35 cellular contexts compared by ENCODE assay signal in genomic region chr2:133229974-133230373, GRCh38.
"Had no signal": no experiment of that assay in that cellular context is flagged by ENCODE, and none has a peak within 500 bp of the region (broad histone marks: within the 10 kb centered on the region; RNA-seq: fewer than 3 reads in every experiment).

No MANE protein-coding gene starts in this region.

- H3K27me3 ChIP-seq: adrenal gland, ascending aorta, breast epithelium, cardiac muscle cell, dorsolateral prefrontal cortex, esophagus muscularis mucosa had no signal

- H3K27ac Mint-ChIP-seq: activated B cell treated with CpG ODN at 0.5 μM for 24 hours; activated CD8-positive, alpha-beta T cell treated with anti-CD3 and anti-CD28 coated beads for 36 hours; activated naive CD4-positive, alpha-beta T cell treated with anti-CD3 and anti-CD28 coated beads for 36 hours; activated naive CD4-positive, alpha-beta T cell treated with anti-CD3 and anti-CD28 coated beads, Interleukin-2, amount 50 U/mL, for 24 hours; activated naive CD8-positive, alpha-beta T cell treated with anti-CD3 and anti-CD28 coated beads for 36 hours; activated naive CD8-positive, alpha-beta T cell treated with anti-CD3 and anti-CD28 coated beads, Interleukin-2, amount 50 U/mL, for 24 hours; activated T-helper 17 cell treated with anti-CD3 and anti-CD28 coated beads, Interleukin-2, amount 50 U/mL, for 72 hours; brain; dendritic cell treated with granulocyte-macrophage colony-stimulating factor and Interleukin-4, amounts not matched to agents 40 ng/mL and 50 ng/mL, for 4 days; endodermal cell; T-helper 17 cell; T-helper 2 cell treated with Interferon-gamma antibody and Interleukin-4, amounts not matched to agents 5 μg/mL and 100 μg/mL, for 36 hours had no signal

- ATAC-seq: activated CD4-positive, CD25-positive, alpha-beta regulatory T cell treated with anti-CD3 and anti-CD28 coated beads, Interleukin-2, amount 50 U/mL, for 24 hours; activated CD8-positive, alpha-beta T cell treated with anti-CD3 and anti-CD28 coated beads for 36 hours; activated naive CD8-positive, alpha-beta T cell treated with anti-CD3 and anti-CD28 coated beads, Interleukin-2, amount 50 U/mL, for 24 hours; activated T-cell treated with anti-CD3 and anti-CD28 coated beads, Interleukin-2, amount 50 U/mL, for 4 hours; activated T-helper 17 cell treated with anti-CD3 and anti-CD28 coated beads, Interleukin-2, amount 50 U/mL, for 72 hours; T-helper 17 cell had no signal

- H3K9me3 ChIP-seq: adrenal gland, ascending aorta, breast epithelium, esophagus muscularis mucosa had no signal

- H3K4me1 Mint-ChIP-seq: activated B cell treated with CpG ODN at 0.5 μM for 24 hours; activated naive CD4-positive, alpha-beta T cell treated with anti-CD3 and anti-CD28 coated beads, Interleukin-2, amount 50 U/mL, for 24 hours; activated naive CD8-positive, alpha-beta T cell treated with anti-CD3 and anti-CD28 coated beads for 36 hours; activated naive CD8-positive, alpha-beta T cell treated with anti-CD3 and anti-CD28 coated beads, Interleukin-2, amount 50 U/mL, for 24 hours; activated T-helper 17 cell treated with anti-CD3 and anti-CD28 coated beads, Interleukin-2, amount 50 U/mL, for 72 hours; T-helper 17 cell had no signal

- H3K36me3 Mint-ChIP-seq: activated naive CD4-positive, alpha-beta T cell treated with anti-CD3 and anti-CD28 coated beads, Interleukin-2, amount 50 U/mL, for 24 hours; activated naive CD8-positive, alpha-beta T cell treated with anti-CD3 and anti-CD28 coated beads for 36 hours; brain had no signal

- H3K27ac ChIP-seq: adrenal gland, ascending aorta, breast epithelium, cardiac muscle cell, coronary artery, dorsolateral prefrontal cortex, esophagus muscularis mucosa, WERI-Rb-1 had no signal

- DNase-seq: activated B cell treated with CpG ODN at 0.5 μM for 24 hours; activated CD4-positive, alpha-beta T cell treated with anti-CD3 and anti-CD28 coated beads for 48 hours; activated CD4-positive, alpha-beta T cell treated with anti-CD3 and anti-CD28 coated beads, Interleukin-2, amount 50 U/mL, for 1 hour; activated CD4-positive, alpha-beta T cell treated with anti-CD3 and anti-CD28 coated beads, Interleukin-2, amount 50 U/mL, for 48 hours; activated CD8-positive, alpha-beta memory T cell treated with anti-CD3 and anti-CD28 coated beads for 24 hours; activated CD8-positive, alpha-beta T cell treated with anti-CD3 and anti-CD28 coated beads for 36 hours; activated effector memory CD4-positive, alpha-beta T cell treated with Interleukin-2 at 50 U/mL for 16 hours; activated naive CD4-positive, alpha-beta T cell treated with anti-CD3 and anti-CD28 coated beads for 36 hours; activated naive CD8-positive, alpha-beta T cell treated with anti-CD3 and anti-CD28 coated beads for 36 hours; activated naive CD8-positive, alpha-beta T cell treated with anti-CD3 and anti-CD28 coated beads, Interleukin-2, amount 50 U/mL, for 24 hours; activated T-cell treated with anti-CD3 and anti-CD28 coated beads, Interleukin-2, amount 50 U/mL, for 4 hours; adrenal gland; central memory CD4-positive, alpha-beta T cell; cerebellar nuclear complex; dorsolateral prefrontal cortex; effector memory CD4-positive, alpha-beta T cell; endodermal cell; erythroblast; foreskin fibroblast; head of caudate nucleus; T-helper 1 cell; T-helper 17 cell; T1000; WERI-Rb-1 had no signal

- H3K36me3 ChIP-seq: adrenal gland, ascending aorta, breast epithelium, cardiac muscle cell, esophagus muscularis mucosa, WERI-Rb-1 had no signal

- H3K27me3 Mint-ChIP-seq: activated B cell treated with CpG ODN at 0.5 μM for 24 hours; activated CD8-positive, alpha-beta T cell treated with anti-CD3 and anti-CD28 coated beads for 36 hours; activated naive CD4-positive, alpha-beta T cell treated with anti-CD3 and anti-CD28 coated beads, Interleukin-2, amount 50 U/mL, for 24 hours; activated naive CD8-positive, alpha-beta T cell treated with anti-CD3 and anti-CD28 coated beads, Interleukin-2, amount 50 U/mL, for 24 hours; brain; dendritic cell treated with granulocyte-macrophage colony-stimulating factor and Interleukin-4, amounts not matched to agents 40 ng/mL and 50 ng/mL, for 4 days; T-helper 17 cell had no signal

- H3K9me3 Mint-ChIP-seq: activated B cell treated with CpG ODN at 0.5 μM for 24 hours; activated naive CD4-positive, alpha-beta T cell treated with anti-CD3 and anti-CD28 coated beads, Interleukin-2, amount 50 U/mL, for 24 hours; activated naive CD8-positive, alpha-beta T cell treated with anti-CD3 and anti-CD28 coated beads, Interleukin-2, amount 50 U/mL, for 24 hours; activated T-cell treated with anti-CD3 and anti-CD28 coated beads, Interleukin-2, amount 50 U/mL, for 4 hours; dendritic cell treated with granulocyte-macrophage colony-stimulating factor and Interleukin-4, amounts not matched to agents 40 ng/mL and 50 ng/mL, for 4 days; endodermal cell; T-helper 2 cell treated with Interferon-gamma antibody and Interleukin-4, amounts not matched to agents 5 μg/mL and 100 μg/mL, for 36 hours had no signal

- H3K4me3 Mint-ChIP-seq: activated B cell treated with CpG ODN at 0.5 μM for 24 hours; activated CD8-positive, alpha-beta T cell treated with anti-CD3 and anti-CD28 coated beads for 36 hours; activated naive CD4-positive, alpha-beta T cell treated with anti-CD3 and anti-CD28 coated beads for 36 hours; activated naive CD4-positive, alpha-beta T cell treated with anti-CD3 and anti-CD28 coated beads, Interleukin-2, amount 50 U/mL, for 24 hours; activated naive CD8-positive, alpha-beta T cell treated with anti-CD3 and anti-CD28 coated beads for 36 hours; activated naive CD8-positive, alpha-beta T cell treated with anti-CD3 and anti-CD28 coated beads, Interleukin-2, amount 50 U/mL, for 24 hours; activated T-cell treated with anti-CD3 and anti-CD28 coated beads, Interleukin-2, amount 50 U/mL, for 4 hours; activated T-helper 17 cell treated with anti-CD3 and anti-CD28 coated beads, Interleukin-2, amount 50 U/mL, for 72 hours; brain; dendritic cell treated with granulocyte-macrophage colony-stimulating factor and Interleukin-4, amounts not matched to agents 40 ng/mL and 50 ng/mL, for 4 days; endodermal cell; T-helper 17 cell; T-helper 2 cell treated with Interferon-gamma antibody and Interleukin-4, amounts not matched to agents 5 μg/mL and 100 μg/mL, for 36 hours had no signal

- H3K4me1 ChIP-seq: adrenal gland, ascending aorta, breast epithelium had no signal

- H3K4me3 ChIP-seq: adrenal gland, ascending aorta, breast epithelium, cardiac muscle cell, coronary artery, dorsolateral prefrontal cortex, esophagus muscularis mucosa had no signal
